In the genomic region with DNA sequence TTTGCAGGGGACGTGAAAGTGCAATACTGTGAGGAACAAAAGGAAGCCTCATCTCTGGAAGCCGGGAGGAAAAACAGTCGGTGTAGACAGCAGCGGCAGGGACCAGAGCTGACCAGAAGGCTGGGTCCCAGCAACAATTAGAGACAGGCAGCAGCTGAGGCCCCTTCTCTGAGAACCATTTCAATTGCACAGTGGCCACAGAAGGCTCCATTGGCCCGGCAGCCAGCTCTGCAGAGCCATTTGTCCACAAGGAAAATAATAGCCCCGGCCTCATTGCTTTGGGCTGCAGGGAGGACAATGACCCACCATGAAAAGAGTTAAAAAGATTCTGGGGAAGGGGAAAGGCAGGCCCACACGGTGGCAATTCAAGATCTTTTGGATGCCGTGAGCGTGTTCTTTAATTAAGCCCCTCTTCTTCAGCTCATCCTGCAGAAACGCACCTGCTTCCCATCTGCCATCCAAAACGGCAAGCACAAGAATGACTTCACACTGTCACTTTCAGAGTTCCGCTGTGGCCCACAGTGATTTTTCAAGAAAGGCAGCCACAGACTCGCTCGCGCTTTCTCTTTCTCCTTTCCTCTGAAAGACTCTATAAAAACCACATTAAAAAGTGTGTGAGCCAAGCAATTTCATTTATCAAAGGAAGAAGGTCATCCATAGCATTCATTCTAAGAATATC, we compare ENCODE assay signal across 21 cellular contexts.
"Had no signal": no experiment of that assay in that cellular context is flagged by ENCODE, and none has a peak within 500 bp of the region (broad histone marks: within the 10 kb centered on the region; RNA-seq: fewer than 3 reads in every experiment).

No MANE protein-coding gene starts in this region.

- H3K36me3 ChIP-seq: left ventricle myocardium inferior, suprapubic skin, tibial nerve had no signal

- H3K27ac ChIP-seq: body of pancreas, left ventricle myocardium inferior, parathyroid adenoma, suprapubic skin, tibial nerve, VCaP had no signal

- H3K4me3 Mint-ChIP-seq: activated CD4-positive, alpha-beta T cell treated with anti-CD3 and anti-CD28 coated beads, Interleukin-2, amount 10 ng/mL, durations not matched to agents 7 days and 5 days; activated CD8-positive, alpha-beta T cell treated with anti-CD3 and anti-CD28 coated beads, Interleukin-2, amount 10 ng/mL, durations not matched to agents 7 days and 5 days; activated naive CD4-positive, alpha-beta T cell treated with anti-CD3 and anti-CD28 coated beads, Interleukin-2, amount 50 U/mL, for 24 hours; mesothelial cell of epicardium; naive thymus-derived CD8-positive, alpha-beta T cell; stimulated activated effector memory CD8-positive, alpha-beta T cell treated with anti-CD3 and anti-CD28 coated beads, Interleukin-12 subunit alpha, Interleukin-12 subunit beta, amount 100 ng/mL, for 72 hours; stimulated activated naive CD8-positive, alpha-beta T cell treated with anti-CD3 and anti-CD28 coated beads, Interleukin-15, amount 100 ng/mL, for 72 hours had no signal

- H3K27ac Mint-ChIP-seq: activated CD4-positive, alpha-beta T cell treated with anti-CD3 and anti-CD28 coated beads, Interleukin-2, amount 10 ng/mL, durations not matched to agents 7 days and 5 days; activated CD8-positive, alpha-beta T cell treated with anti-CD3 and anti-CD28 coated beads, Interleukin-2, amount 10 ng/mL, durations not matched to agents 7 days and 5 days; activated naive CD4-positive, alpha-beta T cell treated with anti-CD3 and anti-CD28 coated beads, Interleukin-2, amount 50 U/mL, for 24 hours; mesothelial cell of epicardium; naive thymus-derived CD8-positive, alpha-beta T cell; stimulated activated effector memory CD8-positive, alpha-beta T cell treated with anti-CD3 and anti-CD28 coated beads, Interleukin-12 subunit alpha, Interleukin-12 subunit beta, amount 100 ng/mL, for 72 hours; stimulated activated naive CD8-positive, alpha-beta T cell treated with anti-CD3 and anti-CD28 coated beads, Interleukin-15, amount 100 ng/mL, for 72 hours had no signal

- ATAC-seq: activated CD8-positive, alpha-beta T cell treated with anti-CD3 and anti-CD28 coated beads, Interleukin-2, amount 10 ng/mL, durations not matched to agents 7 days and 5 days; body of pancreas; naive thymus-derived CD8-positive, alpha-beta T cell; sciatic nerve; stimulated activated effector memory CD8-positive, alpha-beta T cell treated with anti-CD3 and anti-CD28 coated beads, Interleukin-12 subunit alpha, Interleukin-12 subunit beta, amount 100 ng/mL, for 72 hours; stimulated activated naive CD8-positive, alpha-beta T cell treated with anti-CD3 and anti-CD28 coated beads, Interleukin-15, amount 100 ng/mL, for 72 hours had no signal

- H3K9ac ChIP-seq: parathyroid adenoma had no signal

- H3K4me1 Mint-ChIP-seq: activated CD4-positive, alpha-beta T cell treated with anti-CD3 and anti-CD28 coated beads, Interleukin-2, amount 10 ng/mL, durations not matched to agents 7 days and 5 days; activated naive CD4-positive, alpha-beta T cell treated with anti-CD3 and anti-CD28 coated beads, Interleukin-2, amount 50 U/mL, for 24 hours; stimulated activated effector memory CD8-positive, alpha-beta T cell treated with anti-CD3 and anti-CD28 coated beads, Interleukin-12 subunit alpha, Interleukin-12 subunit beta, amount 100 ng/mL, for 72 hours; stimulated activated naive CD8-positive, alpha-beta T cell treated with anti-CD3 and anti-CD28 coated beads, Interleukin-15, amount 100 ng/mL, for 72 hours had no signal

- DNase-seq: activated CD4-positive, alpha-beta T cell treated with anti-CD3 and anti-CD28 coated beads, Interleukin-2, amount 10 ng/mL, durations not matched to agents 7 days and 5 days; activated CD4-positive, CD25-positive, alpha-beta regulatory T cell treated with anti-CD3 and anti-CD28 coated beads, Interleukin-2, amount 50 U/mL, for 72 hours; activated CD8-positive, alpha-beta T cell treated with anti-CD3 and anti-CD28 coated beads, Interleukin-2, amount 10 ng/mL, durations not matched to agents 7 days and 5 days; activated gamma-delta T cell treated with Interleukin-2 at 50 U/mL for 16 hours; activated T-cell treated with anti-CD3 and anti-CD28 coated beads, Interleukin-2, amount 50 U/mL, for 1 hour; body of pancreas; effector CD8-positive, alpha-beta T cell; foreskin melanocyte; left ventricle myocardium inferior; naive thymus-derived CD8-positive, alpha-beta T cell; small intestine; stimulated activated CD4-positive, alpha-beta T cell treated with anti-CD3 and anti-CD28 coated beads, Interleukin-2, amount 100 ng/mL, for 24 hours; stimulated activated naive CD8-positive, alpha-beta T cell treated with anti-CD3 and anti-CD28 coated beads, Interleukin-15, amount 100 ng/mL, for 72 hours had no signal

- H3K27me3 Mint-ChIP-seq: activated CD4-positive, alpha-beta T cell treated with anti-CD3 and anti-CD28 coated beads, Interleukin-2, amount 10 ng/mL, durations not matched to agents 7 days and 5 days had no signal

- H2AFZ ChIP-seq: parathyroid adenoma had no signal

- H3K4me3 ChIP-seq: body of pancreas, left ventricle myocardium inferior, suprapubic skin, tibial nerve had no signal

- H3K9me3 Mint-ChIP-seq: activated CD4-positive, alpha-beta T cell treated with anti-CD3 and anti-CD28 coated beads, Interleukin-2, amount 10 ng/mL, durations not matched to agents 7 days and 5 days; activated naive CD4-positive, alpha-beta T cell treated with anti-CD3 and anti-CD28 coated beads, Interleukin-2, amount 50 U/mL, for 24 hours; mesothelial cell of epicardium had no signal

- H3K79me2 ChIP-seq: parathyroid adenoma had no signal

- H3K9me3 ChIP-seq: body of pancreas, left ventricle myocardium inferior, suprapubic skin, tibial nerve had no signal

- H3K27me3 ChIP-seq: body of pancreas had no signal

- H3K36me3 Mint-ChIP-seq: activated naive CD4-positive, alpha-beta T cell treated with anti-CD3 and anti-CD28 coated beads, Interleukin-2, amount 50 U/mL, for 24 hours; mesothelial cell of epicardium; naive thymus-derived CD8-positive, alpha-beta T cell; stimulated activated effector memory CD8-positive, alpha-beta T cell treated with anti-CD3 and anti-CD28 coated beads, Interleukin-12 subunit alpha, Interleukin-12 subunit beta, amount 100 ng/mL, for 72 hours had no signal
